In genomic region chr1:219837994-219838294, GRCh38 we compare ENCODE assay signal across 12 cellular contexts.
A peak's percentile ranks its signal among the peaks of the same experiment; 100 is the strongest.
DNase-seq lines count a peak whose midpoint lies in the region; ATAC-seq and TF ChIP-seq lines count a peak whose summit lies in the region.
"Had no signal": no experiment of that assay in that cellular context is flagged by ENCODE, and none has a peak within 500 bp of the region (broad histone marks: within the 10 kb centered on the region; RNA-seq: fewer than 3 reads in every experiment).

No MANE protein-coding gene starts in this region.

- no peaks in the 10 kb centered on the region for H3K79me2 ChIP-seq in neural cell (replicated peaks; ENCODE audit: insufficient read depth, low read length)

- no peak for DNase-seq in Calu3
- no peak for DNase-seq in HFFc6
- no peak for DNase-seq in RWPE2 (ENCODE audit: low spot score)
- no peak for DNase-seq in left ventricle myocardium superior
- DNase-seq in ACHN: no peak
- DNase-seq in SW 1271 (lab: John Stamatoyannopoulos, UW): no peak
- DNase-seq: GF-D8; NK-92 treated with Interleukin-12 subunit alpha and Interleukin-12 subunit beta, amount 100 ng/mL, for 24 hours had no signal

- H3K27ac Mint-ChIP-seq in Calu3 (ENCODE audit: unreplicated experiment): no peak overlapping the region
- H3K27ac Mint-ChIP-seq in HFFc6: no peak overlapping the region
- H3K27ac Mint-ChIP-seq: CD4-positive, CD25-positive, alpha-beta regulatory T cell had no signal

- H3K27me3 Mint-ChIP-seq in Calu3 (ENCODE audit: unreplicated experiment) (peaks cover 45% of the 10 kb centered on the region), HFFc6 (ENCODE audit: insufficient read depth) (no peaks in the 10 kb centered on the region)

- H3K4me1 ChIP-seq in RWPE2 (ENCODE audit: insufficient read depth, poor library complexity, severe bottlenecking): no peaks in the 10 kb centered on the region
- H3K4me1 ChIP-seq: SJCRH30 had no signal

- no peak overlapping the region for H3K9ac ChIP-seq in neural cell (ENCODE audit: low read length)

- H3K4me3 ChIP-seq in RWPE2 (ENCODE audit: severe bottlenecking) (no peak overlapping the region), neural cell (ENCODE audit: low read length) (no peak overlapping the region)
- H3K4me3 ChIP-seq: SJCRH30 had no signal

- intact Hi-C loops in Calu3 (cut with micrococcal nuclease; ENCODE audit: unreplicated experiment) (loop anchor here (1.0 to 5.0 kb wide), 4 partner anchors 119 to 379 kb away; no protein-coding TSS in a partner anchor), left ventricle myocardium superior (cut with micrococcal nuclease) (no loop called here)

- no peaks in the 10 kb centered on the region for H3K9me2 ChIP-seq in neural cell (ENCODE audit: insufficient read depth, low read length)

- CTCF ChIA-PET in Calu3 (lab: Charles Lee): no interaction called here

- TF ChIP-seq CTCF in Calu3 (IDR thresholded peaks at IDR 0.05; ENCODE audit: unreplicated experiment): no peak
- peak; percentile 10; the same call in 1 of the 2 replicates for TF ChIP-seq CTCF in HFFc6 (IDR thresholded peaks at IDR 0.05)
- peak; percentile 22 for TF ChIP-seq CTCF in RWPE2 (IDR thresholded peaks at IDR 0.05; ENCODE audit: poor library complexity, severe bottlenecking)
- TF ChIP-seq CTCF in neural cell (IDR thresholded peaks at IDR 0.05; ENCODE audit: poor library complexity, severe bottlenecking): peak; percentile 28

- no peaks in the 10 kb centered on the region for H3K9me3 Mint-ChIP-seq in Calu3 (ENCODE audit: low read depth, unreplicated experiment)
- peaks cover 12% of the 10 kb centered on the region for H3K9me3 Mint-ChIP-seq in HFFc6

- in situ Hi-C loops in ACHN (cut with HindIII; ENCODE audit: low pct_ligation_motif_present, low pct_unique_long_range_greater_than_20kb, low sequenced_read_pairs): no loop called here

- peaks cover 7% of the 10 kb centered on the region for H3K36me3 Mint-ChIP-seq in Calu3 (ENCODE audit: insufficient read depth, unreplicated experiment)
- peaks cover 3% of the 10 kb centered on the region; the same call in 1 of the 2 replicates for H3K36me3 Mint-ChIP-seq in HFFc6 (ENCODE audit: low read depth)
- H3K36me3 Mint-ChIP-seq: CD4-positive, CD25-positive, alpha-beta regulatory T cell had no signal

- no peak for TF ChIP-seq RAD21 in neural cell (conservative IDR thresholded peaks at IDR 0.05)

- no peaks in the 10 kb centered on the region for H3K27me3 ChIP-seq in RWPE2 (ENCODE audit: insufficient read depth, poor library complexity, severe bottlenecking)
- H3K27me3 ChIP-seq in neural cell (ENCODE audit: insufficient read depth, low read depth, low read length): no peaks in the 10 kb centered on the region
- H3K27me3 ChIP-seq: SJCRH30 had no signal

- no peak overlapping the region for H3K4me2 ChIP-seq in neural cell (ENCODE audit: low read length)

- H3K27ac ChIP-seq in RWPE2 (ENCODE audit: poor library complexity, severe bottlenecking): no peak overlapping the region
- H3K27ac ChIP-seq in neural cell (ENCODE audit: low read length): no peak overlapping the region
- H3K27ac ChIP-seq: HL-60, SJCRH30 had no signal

- H3K36me3 ChIP-seq in RWPE2 (ENCODE audit: low read depth) (no peaks in the 10 kb centered on the region), neural cell (ENCODE audit: insufficient read depth, low read length) (no peaks in the 10 kb centered on the region)
- H3K36me3 ChIP-seq: SJCRH30 had no signal

- H3K9me3 ChIP-seq in RWPE2 (ENCODE audit: severe bottlenecking) (no peaks in the 10 kb centered on the region), neural cell (ENCODE audit: low read length) (no peaks in the 10 kb centered on the region)
- H3K9me3 ChIP-seq: SJCRH30 had no signal

- H3F3A ChIP-seq in neural cell (ENCODE audit: insufficient read depth, low read length, poor library complexity, severe bottlenecking): no peaks in the 10 kb centered on the region

- ATAC-seq in RWPE2 (ENCODE audit: low read depth) (no peak), left ventricle myocardium superior (no peak)

- H2AFZ ChIP-seq in neural cell (ENCODE audit: low read depth, low read length): no peak overlapping the region

- peaks cover 20% of the 10 kb centered on the region for H3K4me1 Mint-ChIP-seq in Calu3 (ENCODE audit: low read depth, unreplicated experiment)
- H3K4me1 Mint-ChIP-seq in HFFc6 (ENCODE audit: low read depth): no peaks in the 10 kb centered on the region

- no peaks in the 10 kb centered on the region for H4K20me1 ChIP-seq in neural cell (ENCODE audit: insufficient read depth)

- TF ChIP-seq EP300 in neural cell (conservative IDR thresholded peaks at IDR 0.05; ENCODE audit: poor library complexity, severe bottlenecking): no peak

- BruUV-seq in Calu3 (replicated peaks; lab: Mats Ljungman, UMichigan): no TSS peak

- H3K4me3 Mint-ChIP-seq in Calu3 (ENCODE audit: low read depth, unreplicated experiment) (peak overlapping the region; percentile 10), HFFc6 (no peak overlapping the region)
- H3K4me3 Mint-ChIP-seq: CD4-positive, CD25-positive, alpha-beta regulatory T cell had no signal

TF ChIP-seq in neural cell, 6 proteins besides CTCF, POLR2A, EP300 and RAD21:
- no peak for TF ChIP-seq TAF1 (IDR thresholded peaks at IDR 0.05; ENCODE audit: low read depth)
- TF ChIP-seq SMC3 (conservative IDR thresholded peaks at IDR 0.05; ENCODE audit: poor library complexity): no peak
- TF ChIP-seq POLR2AphosphoS5 (IDR thresholded peaks at IDR 0.05): no peak
- TF ChIP-seq, protein P1, sequence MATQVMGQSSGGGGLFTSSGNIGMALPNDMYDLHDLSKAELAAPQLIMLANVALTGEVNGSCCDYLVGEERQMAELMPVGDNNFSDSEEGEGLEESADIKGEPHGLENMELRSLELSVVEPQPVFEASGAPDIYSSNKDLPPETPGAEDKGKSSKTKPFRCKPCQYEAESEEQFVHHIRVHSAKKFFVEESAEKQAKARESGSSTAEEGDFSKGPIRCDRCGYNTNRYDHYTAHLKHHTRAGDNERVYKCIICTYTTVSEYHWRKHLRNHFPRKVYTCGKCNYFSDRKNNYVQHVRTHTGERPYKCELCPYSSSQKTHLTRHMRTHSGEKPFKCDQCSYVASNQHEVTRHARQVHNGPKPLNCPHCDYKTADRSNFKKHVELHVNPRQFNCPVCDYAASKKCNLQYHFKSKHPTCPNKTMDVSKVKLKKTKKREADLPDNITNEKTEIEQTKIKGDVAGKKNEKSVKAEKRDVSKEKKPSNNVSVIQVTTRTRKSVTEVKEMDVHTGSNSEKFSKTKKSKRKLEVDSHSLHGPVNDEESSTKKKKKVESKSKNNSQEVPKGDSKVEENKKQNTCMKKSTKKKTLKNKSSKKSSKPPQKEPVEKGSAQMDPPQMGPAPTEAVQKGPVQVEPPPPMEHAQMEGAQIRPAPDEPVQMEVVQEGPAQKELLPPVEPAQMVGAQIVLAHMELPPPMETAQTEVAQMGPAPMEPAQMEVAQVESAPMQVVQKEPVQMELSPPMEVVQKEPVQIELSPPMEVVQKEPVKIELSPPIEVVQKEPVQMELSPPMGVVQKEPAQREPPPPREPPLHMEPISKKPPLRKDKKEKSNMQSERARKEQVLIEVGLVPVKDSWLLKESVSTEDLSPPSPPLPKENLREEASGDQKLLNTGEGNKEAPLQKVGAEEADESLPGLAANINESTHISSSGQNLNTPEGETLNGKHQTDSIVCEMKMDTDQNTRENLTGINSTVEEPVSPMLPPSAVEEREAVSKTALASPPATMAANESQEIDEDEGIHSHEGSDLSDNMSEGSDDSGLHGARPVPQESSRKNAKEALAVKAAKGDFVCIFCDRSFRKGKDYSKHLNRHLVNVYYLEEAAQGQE (IDR thresholded peaks at IDR 0.05; ENCODE audit: borderline replicate concordance): no peak
- TF ChIP-seq MXI1 (conservative IDR thresholded peaks at IDR 0.05; ENCODE audit: poor library complexity, severe bottlenecking): no peak
- no peak for TF ChIP-seq EZH2 (IDR thresholded peaks at IDR 0.05; ENCODE audit: borderline replicate concordance, insufficient read depth, low read length, poor library complexity, severe bottlenecking)
